1 cellular context compared by ENCODE assay signal in genomic region chr9:29160763-29161353, GRCh38.
TF ChIP-seq lines count a peak whose summit lies in the region.

No MANE protein-coding gene starts in this region.

TF ChIP-seq in GM23338, 12 proteins besides CTCF, POLR2A, EP300 and RAD21 (continued from another document):
- no peak for TF ChIP-seq ZNF462 (CRISPR knock-in tag; IDR thresholded peaks at IDR 0.05)
- TF ChIP-seq ETS1 (IDR thresholded peaks at IDR 0.05) = no peak
- TF ChIP-seq JUNB (IDR thresholded peaks at IDR 0.05; ENCODE audit: unreplicated experiment) = no peak
- TF ChIP-seq POLR2AphosphoS5 (IDR thresholded peaks at IDR 0.05; ENCODE audit: low read depth) = no peak
- no peak for TF ChIP-seq EZH2phosphoT487 (IDR thresholded peaks at IDR 0.05; ENCODE audit: unreplicated experiment)
- TF ChIP-seq ZNF114 (CRISPR knock-in tag; IDR thresholded peaks at IDR 0.05) = no peak
- TF ChIP-seq ZNF331 (CRISPR knock-in tag; IDR thresholded peaks at IDR 0.05; ENCODE audit: low read depth) = no peak
- no peak for TF ChIP-seq REST (IDR thresholded peaks at IDR 0.05; ENCODE audit: unreplicated experiment)
- no peak for TF ChIP-seq NANOG (IDR thresholded peaks at IDR 0.05; ENCODE audit: borderline replicate concordance)
- TF ChIP-seq CREB1 (CRISPR knock-in tag; IDR thresholded peaks at IDR 0.05; ENCODE audit: low read depth) = no peak
TF ChIP-seq in GM23338: peak in this region for 0.
